ENCODE assay signal across 15 cellular contexts in the genomic region with DNA sequence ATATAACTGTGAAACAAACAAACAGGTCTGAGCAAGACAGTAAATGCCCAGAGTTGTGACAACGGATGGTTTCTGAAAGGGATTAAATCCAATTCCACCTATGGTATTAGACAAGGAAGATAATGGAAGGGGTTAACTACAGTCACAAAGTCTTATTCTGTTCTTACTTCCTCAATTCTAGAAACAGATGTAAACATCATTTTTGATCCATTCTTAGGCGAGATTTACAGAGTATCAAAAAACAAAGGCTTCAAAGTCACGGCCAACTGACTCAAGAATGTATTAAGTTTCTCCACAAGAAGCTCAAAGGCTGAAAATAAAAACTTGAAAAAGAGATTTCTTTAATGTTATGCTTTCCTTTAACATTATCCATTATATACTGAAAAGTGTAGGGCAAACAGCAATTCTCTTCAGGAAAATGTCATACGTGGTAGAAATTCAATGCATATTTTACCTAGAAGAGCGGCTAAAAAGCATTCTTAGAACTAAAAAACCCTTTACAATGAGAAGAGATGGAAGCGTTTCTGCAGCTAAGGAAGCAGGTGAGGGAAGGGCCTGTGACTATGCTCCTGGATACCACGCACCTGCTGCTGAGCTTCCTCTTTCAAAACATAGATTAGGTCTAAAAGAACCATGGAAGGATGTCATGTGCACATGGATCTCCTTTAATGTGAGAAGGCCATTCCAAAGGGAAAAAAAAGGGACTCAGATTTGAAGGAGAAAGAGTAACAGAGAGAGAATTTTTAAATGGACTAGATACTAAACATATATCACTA.
"Had no signal": no experiment of that assay in that cellular context is flagged by ENCODE, and none has a peak within 500 bp of the region (broad histone marks: within the 10 kb centered on the region; RNA-seq: fewer than 3 reads in every experiment).

No MANE protein-coding gene starts in this region.

- H3K36me3 Mint-ChIP-seq: WTC11 had no signal

- H3K9me3 Mint-ChIP-seq: activated T-helper 1 cell treated with anti-CD3 and anti-CD28 coated beads, Interleukin-12 subunit alpha, Interleukin-12 subunit beta, Interleukin-2, Interleukin-4 antibody, amounts not matched to agents 30 ng/mL and 10 ng/mL and 1 ng/mL, durations not matched to agents 14 hours and 24 hours and 36 hours; WTC11 had no signal

- H3K27ac Mint-ChIP-seq: activated CD8-positive, alpha-beta T cell treated with anti-CD3 and anti-CD28 coated beads, Interleukin-2, amount 10 ng/mL, durations not matched to agents 7 days and 5 days; activated T-helper 1 cell treated with anti-CD3 and anti-CD28 coated beads, Interleukin-12 subunit alpha, Interleukin-12 subunit beta, Interleukin-2, Interleukin-4 antibody, amounts not matched to agents 30 ng/mL and 10 ng/mL and 1 ng/mL, durations not matched to agents 14 hours and 24 hours and 36 hours; WTC11 had no signal

- ATAC-seq: activated CD8-positive, alpha-beta T cell treated with anti-CD3 and anti-CD28 coated beads, Interleukin-2, amount 10 ng/mL, durations not matched to agents 7 days and 5 days; foreskin keratinocyte; left lobe of liver; WTC11 had no signal

- H3K9me3 ChIP-seq: ovary, stomach, thoracic aorta had no signal

- H3K27ac ChIP-seq: cardiac muscle cell, foreskin keratinocyte, ovary, stomach, thoracic aorta had no signal

- H3K4me3 Mint-ChIP-seq: activated CD8-positive, alpha-beta T cell treated with anti-CD3 and anti-CD28 coated beads, Interleukin-2, amount 10 ng/mL, durations not matched to agents 7 days and 5 days; activated T-helper 1 cell treated with anti-CD3 and anti-CD28 coated beads, Interleukin-12 subunit alpha, Interleukin-12 subunit beta, Interleukin-2, Interleukin-4 antibody, amounts not matched to agents 30 ng/mL and 10 ng/mL and 1 ng/mL, durations not matched to agents 14 hours and 24 hours and 36 hours; neural crest cell; WTC11 had no signal

- H3K4me3 ChIP-seq: cardiac muscle cell, ovary, stomach, thoracic aorta had no signal

- DNase-seq: activated CD4-positive, alpha-beta T cell treated with anti-CD3 and anti-CD28 coated beads for 48 hours; activated CD8-positive, alpha-beta memory T cell treated with anti-CD3 and anti-CD28 coated beads, Interleukin-2, amount 50 U/mL, for 48 hours; activated CD8-positive, alpha-beta T cell treated with anti-CD3 and anti-CD28 coated beads, Interleukin-2, amount 10 ng/mL, durations not matched to agents 7 days and 5 days; activated naive CD4-positive, alpha-beta T cell; foreskin keratinocyte; mammary epithelial cell; ovary; retina; stomach had no signal

- H3K27me3 ChIP-seq: cardiac muscle cell, foreskin keratinocyte, ovary, stomach had no signal

- H3K4me1 Mint-ChIP-seq: neural crest cell had no signal

- H3K36me3 ChIP-seq: cardiac muscle cell, ovary, stomach, thoracic aorta had no signal
